ENCODE assay signal across 8 cellular contexts in genomic region chr10:70162892-70163201, GRCh38. TPM values are rescaled to one million over a fixed set of nuclear protein-coding genes. Genes with fewer than 3 reads are reported as not detected.
A peak's percentile ranks its signal among the peaks of the same experiment; 100 is the strongest.
DNase-seq lines count a peak whose midpoint lies in the region; ATAC-seq and TF ChIP-seq lines count a peak whose summit lies in the region.

No MANE protein-coding gene starts in this region.

- in situ Hi-C loops in GM13977 (cut with MboI; ENCODE audit: low pct_unique_long_range_greater_than_20kb, low sequenced_read_pairs, unreplicated experiment), result no loop called here

- intact Hi-C loops in naive thymus-derived CD4-positive, alpha-beta T cell (cut with micrococcal nuclease), result loop anchor here (1.0 to 5.0 kb wide), 3 partner anchors 7 to 34 kb away; partner anchors contain the start of genes SAR1A (in 2 of the 2) and TYSND1 (in 1 of the 2)

- peak overlapping the region; percentile 33 to 90 (median 81) for H3K27ac Mint-ChIP-seq in naive thymus-derived CD4-positive, alpha-beta T cell

- H3K36me3 Mint-ChIP-seq in naive thymus-derived CD4-positive, alpha-beta T cell, result peaks cover 0 to 36% (median 18%) of the 10 kb centered on the region in 5 donors

- H3K9me3 Mint-ChIP-seq in naive thymus-derived CD4-positive, alpha-beta T cell, result peaks cover 0 to under 1% (median 0%) of the 10 kb centered on the region in 11 donors

- peak; percentile 79 for ATAC-seq in HG02798 (IDR thresholded peaks at IDR 0.05; ENCODE audit: poor library complexity, unreplicated experiment)
- peak; percentile 84 for ATAC-seq in naive thymus-derived CD4-positive, alpha-beta T cell

- TF ChIP-seq CTCF in GM13977 (IDR thresholded peaks at IDR 0.05; ENCODE audit: extremely low read depth, insufficient read depth, missing control alignments), result no peak

- H3K36me3 ChIP-seq in naive thymus-derived CD4-positive, alpha-beta T cell (ENCODE audit: control insufficient read depth in 2 of 3, insufficient read depth in 3 of 3, low read length in 3 of 3), result peaks cover 6 to 41% (median 16%) of the 10 kb centered on the region in 3 experiments

- peaks cover 47 to 83% (median 76%) of the 10 kb centered on the region in 7 donors for H3K4me1 Mint-ChIP-seq in naive thymus-derived CD4-positive, alpha-beta T cell

- DNase-seq in GM13977 (ENCODE audit: low spot score), result peak; percentile 68
- peak; percentile 35 to 38 for DNase-seq in activated CD4-positive, alpha-beta T cell treated with anti-CD3 and anti-CD28 coated beads for 4 hours
- peak in 6 of 9 donors; percentile 27 to 53 (median 43) for DNase-seq in naive thymus-derived CD4-positive, alpha-beta T cell
- DNase-seq in putamen (ENCODE audit: low spot score), result no peak
- DNase-seq in substantia nigra (lab: John Stamatoyannopoulos, UW), result no peak
- no peak for DNase-seq in NCI-H2081 treated with DMSO at 0.1 percent for 48 hours (lab: John Stamatoyannopoulos, UW)
- DNase-seq in NCI-H1092 treated with DMSO at 0.1 percent for 48 hours (lab: John Stamatoyannopoulos, UW), result no peak

- H3K4me1 ChIP-seq in naive thymus-derived CD4-positive, alpha-beta T cell (ENCODE audit: control insufficient read depth in 2 of 2, insufficient read depth in 2 of 2, low read length in 2 of 2), result peaks cover 52 to 53% of the 10 kb centered on the region in 2 donors

- CTCF ChIA-PET in naive thymus-derived CD4-positive, alpha-beta T cell (lab: Charles Lee), result interaction anchor here (1.2 to 1.3 kb wide), 2 partner anchors 16 to 70 kb away, joined by 4 to 5 read pairs; partner anchors contain the start of gene TYSND1

- peak overlapping the region; percentile 50 for H3K27ac ChIP-seq in naive thymus-derived CD4-positive, alpha-beta T cell (ENCODE audit: low read depth, low read length)
- H3K27ac ChIP-seq in substantia nigra (ENCODE audit: low read depth, low read length, poor library complexity, severe bottlenecking), result no peak overlapping the region

- no peaks in the 10 kb centered on the region for H3K9me3 ChIP-seq in naive thymus-derived CD4-positive, alpha-beta T cell (ENCODE audit: control insufficient read depth in 2 of 3, low read length in 3 of 3)

- H3K27me3 Mint-ChIP-seq in naive thymus-derived CD4-positive, alpha-beta T cell, result no peaks in the 10 kb centered on the region

- no peak overlapping the region for H3K4me3 ChIP-seq in naive thymus-derived CD4-positive, alpha-beta T cell (ENCODE audit: low read length)

- POLR2A ChIA-PET in naive thymus-derived CD4-positive, alpha-beta T cell (lab: Charles Lee), result interaction anchor here (0.7 kb wide), 1 partner anchor 17 kb away, joined by 3 read pairs; no protein-coding TSS in a partner anchor

- H3K4me3 Mint-ChIP-seq in naive thymus-derived CD4-positive, alpha-beta T cell, result peak overlapping the region; percentile 12 to 96 (median 78)

- H3K27me3 ChIP-seq in naive thymus-derived CD4-positive, alpha-beta T cell (ENCODE audit: control insufficient read depth in 2 of 2, insufficient read depth in 2 of 2, low read length in 2 of 2), result no peaks in the 10 kb centered on the region

RNA-seq across cellular contexts. Expression of gene SAR1A, which starts 7.5 kb away (rescaled TPM):
- total RNA-seq in naive thymus-derived CD4-positive, alpha-beta T cell, result 100 to 1,000 TPM in 3 of 5 experiments, 10 to 100 TPM in 2; 81.6 to 124 (median 119) TPM
- 10 to 100 TPM; 14.2 to 17.8 TPM for polyA plus RNA-seq in naive thymus-derived CD4-positive, alpha-beta T cell

RNA-seq across cellular contexts. Expression of gene TYSND1, which starts 16.3 kb away (rescaled TPM):
- total RNA-seq in naive thymus-derived CD4-positive, alpha-beta T cell, result 10 to 100 TPM; 13.8 to 35.9 (median 19.5) TPM
- polyA plus RNA-seq in naive thymus-derived CD4-positive, alpha-beta T cell, result 10 to 100 TPM; 21.0 to 25.0 TPM

RNA-seq across cellular contexts. Expression of gene AIFM2, which starts 30.2 kb away (rescaled TPM):
- 1 to 10 TPM; 3.0 to 5.5 (median 3.2) TPM for total RNA-seq in naive thymus-derived CD4-positive, alpha-beta T cell
- polyA plus RNA-seq in naive thymus-derived CD4-positive, alpha-beta T cell, result 1 to 10 TPM in 1 of 2 donors, under 1 TPM in 1; 0.91 to 2.9 TPM

Comparison
In these comparisons a context has a peak if more than half of its experiments do, and no peak if none do; other contexts are left out.
1. DNase-seq: peak in GM13977 (single experiment), activated CD4-positive, alpha-beta T cell treated with anti-CD3 and anti-CD28 coated beads for 4 hours (2 of 2) and naive thymus-derived CD4-positive, alpha-beta T cell (6 of 9); none in putamen (single experiment), substantia nigra (0 of 49), NCI-H2081 treated with DMSO at 0.1 percent for 48 hours (single experiment) and NCI-H1092 treated with DMSO at 0.1 percent for 48 hours (single experiment).